Comparison of ENCODE assay signal across 8 cellular contexts in genomic region chr19:46717034-46717715, GRCh38. TPM values are rescaled to one million over a fixed set of nuclear protein-coding genes. Genes with fewer than 3 reads are reported as not detected.
DNase-seq lines count a peak whose midpoint lies in the region; ATAC-seq and TF ChIP-seq lines count a peak whose summit lies in the region.

Gene PRKD2 (minus strand): TSS chr19:46717114. CDS start chr19:46716370, 744 bp downstream.

- H3K27ac Mint-ChIP-seq in IgD-negative memory B cell (peak within 1 kb of the TSS; percentile 97 to 99 (median 98)), nephron progenitor cell (peak within 1 kb of the TSS; percentile 83)

- H3K9me3 Mint-ChIP-seq in IgD-negative memory B cell (no peaks in the 10 kb centered on the region), nephron progenitor cell (no peaks in the 10 kb centered on the region)

- H3K27me3 Mint-ChIP-seq in IgD-negative memory B cell (no peaks in the 10 kb centered on the region), nephron progenitor cell (ENCODE audit: low read depth, poor library complexity) (no peaks in the 10 kb centered on the region)

- peaks cover 30 to 51% (median 38%) of the 10 kb centered on the region in 3 donors for H3K4me1 Mint-ChIP-seq in IgD-negative memory B cell
- H3K4me1 Mint-ChIP-seq in nephron progenitor cell = peaks cover 38% of the 10 kb centered on the region

- peak; percentile 52 for ATAC-seq in GM19023 (IDR thresholded peaks at IDR 0.05; ENCODE audit: unreplicated experiment)
- ATAC-seq in stimulated activated naive CD8-positive, alpha-beta T cell treated with anti-CD3 and anti-CD28 coated beads, Interleukin-15, Interleukin-2, amounts not matched to agents 100 U/mL and 50 U/mL, for 24 hours = peak; percentile 57

- H3K4me3 ChIP-seq in fibroblast of the aortic adventitia (ENCODE audit: low read depth, low read length) = peak within 1 kb of the TSS; percentile 79

- H3K4me3 Mint-ChIP-seq in IgD-negative memory B cell (peak within 1 kb of the TSS; percentile 92 to 99 (median 97)), nephron progenitor cell (peak within 1 kb of the TSS; percentile 98)

- peaks cover 4% of the 10 kb centered on the region for H3K36me3 Mint-ChIP-seq in IgD-negative memory B cell
- H3K36me3 Mint-ChIP-seq in nephron progenitor cell (ENCODE audit: low read depth) = peaks cover 8% of the 10 kb centered on the region

- DNase-seq in AG08395 (ENCODE audit: low spot score) (peak; percentile 95), SHP77 treated with DMSO at 0.1 percent for 48 hours (lab: John Stamatoyannopoulos, UW) (peak; percentile 4), fibroblast of the aortic adventitia (ENCODE audit: low read depth) (peak; percentile 79), nephron progenitor cell (peak; percentile 98)
- peak; percentile 96 for DNase-seq in activated effector memory CD4-positive, alpha-beta T cell treated with anti-CD3 and anti-CD28 coated beads, Interleukin-2, amount 50 U/mL, for 16 hours
- peak; percentile 97 for DNase-seq in stimulated activated naive CD8-positive, alpha-beta T cell treated with anti-CD3 and anti-CD28 coated beads, Interleukin-15, Interleukin-2, amounts not matched to agents 100 U/mL and 50 U/mL, for 24 hours

- TF ChIP-seq CTCF in fibroblast of the aortic adventitia (IDR thresholded peaks at IDR 0.05; ENCODE audit: insufficient read depth, low read length) = no peak
- TF ChIP-seq CTCF in nephron progenitor cell (IDR thresholded peaks at IDR 0.05) = no peak

RNA-seq across cellular contexts. Expression of gene PRKD2, which starts in this region (rescaled TPM):
- polyA plus RNA-seq in IgD-negative memory B cell = 143 TPM
- 8.0 and 9.7 TPM in 2 replicates for total RNA-seq in fibroblast of the aortic adventitia (ENCODE audit: low replicate concordance)

Comparison
In these comparisons a context has a peak if more than half of its experiments do, and no peak if none do; other contexts are left out.
1. Peak in every context shown above with its lines: DNase-seq, ATAC-seq and H3K4me3 ChIP-seq.
2. DNase-seq: peak in every context shown above with its lines; median percentile 98 in nephron progenitor cell; 97 in stimulated activated naive CD8-positive, alpha-beta T cell treated with anti-CD3 and anti-CD28 coated beads, Interleukin-15, Interleukin-2, amounts not matched to agents 100 U/mL and 50 U/mL, for 24 hours; 96 in activated effector memory CD4-positive, alpha-beta T cell treated with anti-CD3 and anti-CD28 coated beads, Interleukin-2, amount 50 U/mL, for 16 hours; 95 in AG08395; 79 in fibroblast of the aortic adventitia; 4 in SHP77 treated with DMSO at 0.1 percent for 48 hours.